13 cellular contexts compared by ENCODE assay signal in genomic region chr12:25495336-25496097, GRCh38. TPM values are rescaled to one million over a fixed set of nuclear protein-coding genes. Genes with fewer than 3 reads are reported as not detected.
DNase-seq lines count a peak whose midpoint lies in the region.
"Had no signal": no experiment of that assay in that cellular context is flagged by ENCODE, and none has a peak within 500 bp of the region (broad histone marks: within the 10 kb centered on the region; RNA-seq: fewer than 3 reads in every experiment).

No MANE protein-coding gene starts in this region.

- no peaks in the 10 kb centered on the region for H3K9me3 Mint-ChIP-seq in immature natural killer cell

- peak overlapping the region in 5 of 6 donors; percentile 13 to 79 (median 52) for H3K27ac Mint-ChIP-seq in immature natural killer cell

- no peak overlapping the region for H3K9ac ChIP-seq in adipocyte (ENCODE audit: low read length)
- H3K9ac ChIP-seq: parathyroid adenoma had no signal

- peaks cover 0 to 3% (median 2%) of the 10 kb centered on the region in 3 donors for H3K27me3 Mint-ChIP-seq in immature natural killer cell (ENCODE audit: low read depth in 3 of 3)

- H3K4me3 ChIP-seq in adipocyte (ENCODE audit: low read length): peak overlapping the region; percentile 29
- H3K4me3 ChIP-seq: upper lobe of right lung had no signal

- no peaks in the 10 kb centered on the region for H3K27me3 ChIP-seq in adipocyte (replicated peaks; ENCODE audit: control insufficient read depth, insufficient read depth, low read length)
- H3K27me3 ChIP-seq: upper lobe of right lung had no signal

- DNase-seq in ACHN (peak; percentile 97), HK-2 (ENCODE audit: unreplicated experiment) (peak; percentile 54), adipocyte (ENCODE audit: low read depth) (peak; percentile 77), immature natural killer cell (no peak), AML-193 (lab: John Stamatoyannopoulos, UW) (no peak), inferior parietal cortex (ENCODE audit: extremely low spot score) (no peak), SHP77 treated with DMSO at 0.1 percent for 48 hours (lab: John Stamatoyannopoulos, UW) (no peak)
- DNase-seq in activated CD4-positive, alpha-beta T cell treated with anti-CD3 and anti-CD28 coated beads, Interleukin-2, amount 50 U/mL, for 48 hours: no peak
- DNase-seq: MM.1S, NCI-H69, T-helper 9 cell, upper lobe of right lung had no signal

- peaks cover 18 to 24% of the 10 kb centered on the region in 2 donors for H3K4me1 Mint-ChIP-seq in immature natural killer cell

- in situ Hi-C loops in ACHN (cut with HindIII; ENCODE audit: low pct_ligation_motif_present, low pct_unique_long_range_greater_than_20kb, low sequenced_read_pairs): no loop called here

- no peaks in the 10 kb centered on the region for H3K36me3 Mint-ChIP-seq in immature natural killer cell

- H3K9me3 ChIP-seq in adipocyte (ENCODE audit: control insufficient read depth, low read length): peaks cover 9% of the 10 kb centered on the region
- H3K9me3 ChIP-seq: upper lobe of right lung had no signal

- H3K4me1 ChIP-seq in adipocyte (ENCODE audit: control insufficient read depth, insufficient read depth, low read length): peaks cover 24% of the 10 kb centered on the region
- H3K4me1 ChIP-seq: parathyroid adenoma, upper lobe of right lung had no signal

- H3K36me3 ChIP-seq in adipocyte (ENCODE audit: control insufficient read depth, insufficient read depth, low read length, severe bottlenecking): no peaks in the 10 kb centered on the region
- H3K36me3 ChIP-seq: upper lobe of right lung had no signal

- peak overlapping the region in 1 of 5 donors; percentile 5 for H3K4me3 Mint-ChIP-seq in immature natural killer cell

RNA-seq across cellular contexts. Expression of gene LMNTD1, which starts 57.6 kb away (rescaled TPM):
- not detected for polyA plus RNA-seq in immature natural killer cell

Comparison
In these comparisons a context has a peak if more than half of its experiments do, and no peak if none do; other contexts are left out.
1. DNase-seq: peak in ACHN (single experiment), HK-2 (single experiment) and adipocyte (single experiment); none in immature natural killer cell (0 of 3), AML-193 (0 of 2), inferior parietal cortex (single experiment), activated CD4-positive, alpha-beta T cell treated with anti-CD3 and anti-CD28 coated beads, Interleukin-2, amount 50 U/mL, for 48 hours (0 of 2) and SHP77 treated with DMSO at 0.1 percent for 48 hours (single experiment).